ENCODE assay signal across 14 cellular contexts in genomic region chr14:77268989-77269595, GRCh38. TPM values are rescaled to one million over a fixed set of nuclear protein-coding genes. Genes with fewer than 3 reads are reported as not detected.
A peak's percentile ranks its signal among the peaks of the same experiment; 100 is the strongest.
DNase-seq lines count a peak whose midpoint lies in the region; ATAC-seq and TF ChIP-seq lines count a peak whose summit lies in the region.
"Had no signal": no experiment of that assay in that cellular context is flagged by ENCODE, and none has a peak within 500 bp of the region (broad histone marks: within the 10 kb centered on the region; RNA-seq: fewer than 3 reads in every experiment).

No MANE protein-coding gene starts in this region.

- no peak for ATAC-seq in GM19467 (IDR thresholded peaks at IDR 0.05; ENCODE audit: unreplicated experiment)
- ATAC-seq in HG03135 (IDR thresholded peaks at IDR 0.05; ENCODE audit: unreplicated experiment) = no peak

- in situ Hi-C loops in T47D (cut with HindIII; ENCODE audit: low pct_unique_long_range_greater_than_20kb, low sequenced_read_pairs) = no loop called here

- no peak for TF ChIP-seq POLR2A in spleen (IDR thresholded peaks at IDR 0.05)

- DNase-seq in HK-2 (ENCODE audit: unreplicated experiment) (peak; percentile 34), NCI-H2196 treated with DMSO at 0.1 percent for 48 hours (lab: John Stamatoyannopoulos, UW; ENCODE audit: unreplicated experiment) (peak; percentile 82), T47D (ENCODE audit: low read depth in 1 of 2, low spot score in 1 of 2) (peak; percentile 47 to 55), spleen (peak; percentile 49), hippocampal formation (lab: John Stamatoyannopoulos, UW) (no peak)
- DNase-seq: CD4-positive, alpha-beta T cell; MV-4-11; nephron progenitor cell had no signal

- intact Hi-C loops in spleen (cut with DNase I; ENCODE audit: low total_unique reads) = no loop called here

- peaks cover 0 to 17% (median 10%) of the 10 kb centered on the region in 6 donors for H3K4me1 ChIP-seq in spleen

- TF ChIP-seq CTCF in spleen (IDR thresholded peaks at IDR 0.05 in 8 of 11, conservative IDR thresholded peaks at IDR 0.05 in 3 of 11) = no peak

- no peaks in the 10 kb centered on the region for H3K36me3 ChIP-seq in spleen
- H3K36me3 ChIP-seq: esophagus muscularis mucosa had no signal

- H3K4me3 ChIP-seq in spleen = no peak overlapping the region
- H3K4me3 ChIP-seq: esophagus muscularis mucosa had no signal

- H3K27me3 ChIP-seq in spleen (replicated peaks in 1 of 7) = peaks cover 0 to 53% (median 21%) of the 10 kb centered on the region in 7 donors

- H3K9me3 ChIP-seq in spleen = peaks cover 0 to 10% (median 4%) of the 10 kb centered on the region in 8 donors

- 32 to 40% (median 38%) methylated on average over 3 to 8 of the region's 8 CpGs for WGBS in spleen, 5 donors

- H3K27ac ChIP-seq in spleen = no peak overlapping the region
- H3K27ac ChIP-seq: esophagus muscularis mucosa had no signal

RNA-seq across cellular contexts. Expression of gene NGB, which starts 1.9 kb away (rescaled TPM):
- total RNA-seq in spleen = not detected
- polyA plus RNA-seq in spleen = not detected
- total RNA-seq: activated naive CD4-positive, alpha-beta T cell treated with anti-CD3 and anti-CD28 coated beads, Interleukin-2, amount 50 U/mL, for 72 hours; CD4-positive, alpha-beta T cell; HT-29; lower leg skin had no signal

RNA-seq across cellular contexts. Expression of gene POMT2, which starts 51.6 kb away (rescaled TPM):
- total RNA-seq in spleen = 10 to 100 TPM; 10.1 to 23.6 (median 18.8) TPM
- polyA plus RNA-seq in spleen = 10 to 100 TPM in 2 of 3 donors, 1 to 10 TPM in 1; 5.4 to 16.8 (median 16.4) TPM

RNA-seq across cellular contexts. Expression of gene GSTZ1, which starts 51.7 kb away (rescaled TPM):
- 10 to 100 TPM in 6 of 7 donors, 1 to 10 TPM in 1; 7.8 to 21.7 (median 14.8) TPM for total RNA-seq in spleen
- polyA plus RNA-seq in spleen = 10 to 100 TPM; 15.9 to 29.1 (median 19.3) TPM

Comparison
In these comparisons a context has a peak if more than half of its experiments do, and no peak if none do; other contexts are left out.
1. DNase-seq: peak in HK-2 (single experiment), NCI-H2196 treated with DMSO at 0.1 percent for 48 hours (single experiment), T47D (2 of 2) and spleen (single experiment); none in hippocampal formation (0 of 2).